15 cellular contexts compared by ENCODE assay signal in genomic region chr4:33134366-33134765, GRCh38.
DNase-seq lines count a peak whose midpoint lies in the region; ATAC-seq and TF ChIP-seq lines count a peak whose summit lies in the region.
"Had no signal": no experiment of that assay in that cellular context is flagged by ENCODE, and none has a peak within 500 bp of the region (broad histone marks: within the 10 kb centered on the region; RNA-seq: fewer than 3 reads in every experiment).

No MANE protein-coding gene starts in this region.

- no peak overlapping the region for H2AFZ ChIP-seq in SK-N-SH (ENCODE audit: low read depth)
- H2AFZ ChIP-seq: GM23248 had no signal

- DNase-seq in SK-N-SH = no peak
- DNase-seq in RKO (ENCODE audit: low spot score) = peak; percentile 2
- peak; percentile 36 to 66 for DNase-seq in foreskin keratinocyte
- peak; percentile 13 for DNase-seq in retinal pigment epithelial cell (ENCODE audit: low read depth)
- DNase-seq in transverse colon = no peak
- no peak for DNase-seq in NCI-H128 (lab: John Stamatoyannopoulos, UW; ENCODE audit: unreplicated experiment)
- DNase-seq in NCI-H1436 treated with DMSO at 0.1 percent for 48 hours (lab: John Stamatoyannopoulos, UW) = no peak
- DNase-seq: ACHN; C1 segment of cervical spinal cord; Calu3; CD4-positive, alpha-beta T cell; DMS 273 treated with DMSO at 0.1 percent for 48 hours; GM23248 had no signal

- H3K27me3 ChIP-seq in SK-N-SH (ENCODE audit: insufficient read depth) (no peaks in the 10 kb centered on the region), foreskin keratinocyte (no peaks in the 10 kb centered on the region), transverse colon (no peaks in the 10 kb centered on the region)

- no peaks in the 10 kb centered on the region for H4K20me1 ChIP-seq in SK-N-SH (ENCODE audit: insufficient read depth)

- WGBS in SK-N-SH (ENCODE audit: low lambda C conversion rate) = 11% methylated on average over 1 of the region's 1 CpG
- WGBS in transverse colon (ENCODE audit: low coverage in 1 of 2), 2 donors = 40 to 76% methylated on average over 1 of the region's 1 CpG

- no peak for TF ChIP-seq RAD21 in SK-N-SH (IDR thresholded peaks at IDR 0.05; ENCODE audit: low read length)

- H3K27ac ChIP-seq in SK-N-SH (ENCODE audit: low read depth in 2 of 2, low read length in 1 of 2) (no peak overlapping the region), foreskin keratinocyte (no peak overlapping the region), transverse colon (no peak overlapping the region)
- H3K27ac ChIP-seq: GM23248, HL-60 had no signal

- TF ChIP-seq EP300 in SK-N-SH (IDR thresholded peaks at IDR 0.05; ENCODE audit: borderline replicate concordance in 1 of 2, low read depth in 1 of 2, low read length in 1 of 2) = no peak
- TF ChIP-seq EP300 in transverse colon (IDR thresholded peaks at IDR 0.05; ENCODE audit: low read depth) = no peak

- no peak overlapping the region for H3K4me2 ChIP-seq in SK-N-SH

- no peak for TF ChIP-seq POLR2A in transverse colon (IDR thresholded peaks at IDR 0.05)

- TF ChIP-seq CTCF in SK-N-SH (IDR thresholded peaks at IDR 0.05) (no peak), foreskin keratinocyte (conservative IDR thresholded peaks at IDR 0.05) (no peak), retinal pigment epithelial cell (conservative IDR thresholded peaks at IDR 0.05; ENCODE audit: low read depth, low read length) (no peak), transverse colon (IDR thresholded peaks at IDR 0.05) (no peak)

- H3F3A ChIP-seq in SK-N-SH (replicated peaks; ENCODE audit: insufficient read depth) = no peaks in the 10 kb centered on the region

- in situ Hi-C loops in transverse colon (cut with MboI; ENCODE audit: low pct_ligation_motif_present in 1 of 4, low pct_unique_long_range_greater_than_20kb in 1 of 4, low sequenced_read_pairs in 3 of 4) = no loop called here

- H3K4me3 ChIP-seq in SK-N-SH (ENCODE audit: low read depth in 2 of 2, low read length in 1 of 2) = no peak overlapping the region
- no peak overlapping the region for H3K4me3 ChIP-seq in retinal pigment epithelial cell (ENCODE audit: low read length)
- no peak overlapping the region for H3K4me3 ChIP-seq in transverse colon
- H3K4me3 ChIP-seq: GM23248 had no signal

- no peaks in the 10 kb centered on the region for H3K79me2 ChIP-seq in SK-N-SH (ENCODE audit: insufficient read depth)

- intact Hi-C loops in transverse colon (cut with DNase I; ENCODE audit: low total_unique reads) = no loop called here

- H3K36me3 ChIP-seq in SK-N-SH (replicated peaks in 1 of 2; ENCODE audit: control insufficient read depth in 1 of 2, insufficient read depth in 2 of 2, low read length in 1 of 2) = no peaks in the 10 kb centered on the region
- no peaks in the 10 kb centered on the region for H3K36me3 ChIP-seq in transverse colon

- no peak overlapping the region for H3K9ac ChIP-seq in SK-N-SH
- H3K9ac ChIP-seq: GM23248 had no signal

- H3K4me1 ChIP-seq in SK-N-SH (ENCODE audit: control insufficient read depth in 1 of 2, insufficient read depth in 2 of 2, low read depth in 1 of 2, low read length in 1 of 2) (no peaks in the 10 kb centered on the region), foreskin keratinocyte (no peaks in the 10 kb centered on the region), transverse colon (no peaks in the 10 kb centered on the region)

- ATAC-seq in SK-N-SH treated with all-trans-retinoic acid at 6 μM for 48 hours (peak; percentile 22; the same call in 1 of the 3 replicates), foreskin keratinocyte (no peak)

- POLR2A ChIA-PET in SK-N-SH (lab: Yijun Ruan, JAX) = no interaction called here

- H3K9me3 ChIP-seq in SK-N-SH (no peaks in the 10 kb centered on the region), transverse colon (no peaks in the 10 kb centered on the region)

- H3K9me2 ChIP-seq in SK-N-SH = no peaks in the 10 kb centered on the region

- CTCF ChIA-PET in SK-N-SH (lab: Yijun Ruan, JAX) = no interaction called here

TF ChIP-seq in SK-N-SH treated with all-trans-retinoic acid at 6 μM for 48 hours, 23 proteins besides CTCF, POLR2A, EP300 and RAD21 (continues in another document):
- TF ChIP-seq OSR1 (CRISPR knock-in tag; IDR thresholded peaks at IDR 0.05) (no peak), ZNF8 (CRISPR knock-in tag; IDR thresholded peaks at IDR 0.05) (no peak), GLIS3 (CRISPR knock-in tag; IDR thresholded peaks at IDR 0.05) (no peak), TCF4 (CRISPR knock-in tag; IDR thresholded peaks at IDR 0.05; ENCODE audit: borderline replicate concordance) (no peak), ZFP30 (CRISPR knock-in tag; IDR thresholded peaks at IDR 0.05) (no peak), SNAI2 (CRISPR knock-in tag; IDR thresholded peaks at IDR 0.05) (no peak), ZNF565 (CRISPR knock-in tag; conservative IDR thresholded peaks at IDR 0.05; ENCODE audit: low read depth) (no peak), RARB (CRISPR knock-in tag; IDR thresholded peaks at IDR 0.05) (no peak), BACH2 (CRISPR knock-in tag; IDR thresholded peaks at IDR 0.05; ENCODE audit: borderline replicate concordance) (no peak), CSDC2 (CRISPR knock-in tag; IDR thresholded peaks at IDR 0.05) (no peak), PPARA (CRISPR knock-in tag; IDR thresholded peaks at IDR 0.05; ENCODE audit: borderline replicate concordance) (no peak)
- TF ChIP-seq, protein P1, sequence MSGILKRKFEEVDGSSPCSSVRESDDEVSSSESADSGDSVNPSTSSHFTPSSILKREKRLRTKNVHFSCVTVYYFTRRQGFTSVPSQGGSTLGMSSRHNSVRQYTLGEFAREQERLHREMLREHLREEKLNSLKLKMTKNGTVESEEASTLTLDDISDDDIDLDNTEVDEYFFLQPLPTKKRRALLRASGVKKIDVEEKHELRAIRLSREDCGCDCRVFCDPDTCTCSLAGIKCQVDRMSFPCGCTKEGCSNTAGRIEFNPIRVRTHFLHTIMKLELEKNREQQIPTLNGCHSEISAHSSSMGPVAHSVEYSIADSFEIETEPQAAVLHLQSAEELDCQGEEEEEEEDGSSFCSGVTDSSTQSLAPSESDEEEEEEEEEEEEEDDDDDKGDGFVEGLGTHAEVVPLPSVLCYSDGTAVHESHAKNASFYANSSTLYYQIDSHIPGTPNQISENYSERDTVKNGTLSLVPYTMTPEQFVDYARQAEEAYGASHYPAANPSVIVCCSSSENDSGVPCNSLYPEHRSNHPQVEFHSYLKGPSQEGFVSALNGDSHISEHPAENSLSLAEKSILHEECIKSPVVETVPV (CRISPR knock-in tag; IDR thresholded peaks at IDR 0.05) = no peak

TF ChIP-seq in SK-N-SH, 30 proteins besides CTCF, POLR2A, EP300 and RAD21:
- TF ChIP-seq SMC3 (IDR thresholded peaks at IDR 0.05; ENCODE audit: low read depth, low read length) (no peak), POLR2AphosphoS5 (IDR thresholded peaks at IDR 0.05; ENCODE audit: low read depth, low read length) (no peak), ELF1 (IDR thresholded peaks at IDR 0.05) (no peak), GABPA (IDR thresholded peaks at IDR 0.05; ENCODE audit: low read depth) (no peak), NFIC (IDR thresholded peaks at IDR 0.05; ENCODE audit: borderline replicate concordance) (no peak), FOSL2 (IDR thresholded peaks at IDR 0.05; ENCODE audit: borderline replicate concordance, low read depth) (no peak), NRF1 (IDR thresholded peaks at IDR 0.05; ENCODE audit: low read depth, low read length) (no peak), RXRA (IDR thresholded peaks at IDR 0.05; ENCODE audit: borderline replicate concordance, low read depth) (no peak), TCF12 (IDR thresholded peaks at IDR 0.05) (no peak)
- TF ChIP-seq, protein P2, sequence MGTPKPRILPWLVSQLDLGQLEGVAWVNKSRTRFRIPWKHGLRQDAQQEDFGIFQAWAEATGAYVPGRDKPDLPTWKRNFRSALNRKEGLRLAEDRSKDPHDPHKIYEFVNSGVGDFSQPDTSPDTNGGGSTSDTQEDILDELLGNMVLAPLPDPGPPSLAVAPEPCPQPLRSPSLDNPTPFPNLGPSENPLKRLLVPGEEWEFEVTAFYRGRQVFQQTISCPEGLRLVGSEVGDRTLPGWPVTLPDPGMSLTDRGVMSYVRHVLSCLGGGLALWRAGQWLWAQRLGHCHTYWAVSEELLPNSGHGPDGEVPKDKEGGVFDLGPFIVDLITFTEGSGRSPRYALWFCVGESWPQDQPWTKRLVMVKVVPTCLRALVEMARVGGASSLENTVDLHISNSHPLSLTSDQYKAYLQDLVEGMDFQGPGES (IDR thresholded peaks at IDR 0.05; ENCODE audit: low read depth, low read length) = no peak
- TF ChIP-seq, protein P3, sequence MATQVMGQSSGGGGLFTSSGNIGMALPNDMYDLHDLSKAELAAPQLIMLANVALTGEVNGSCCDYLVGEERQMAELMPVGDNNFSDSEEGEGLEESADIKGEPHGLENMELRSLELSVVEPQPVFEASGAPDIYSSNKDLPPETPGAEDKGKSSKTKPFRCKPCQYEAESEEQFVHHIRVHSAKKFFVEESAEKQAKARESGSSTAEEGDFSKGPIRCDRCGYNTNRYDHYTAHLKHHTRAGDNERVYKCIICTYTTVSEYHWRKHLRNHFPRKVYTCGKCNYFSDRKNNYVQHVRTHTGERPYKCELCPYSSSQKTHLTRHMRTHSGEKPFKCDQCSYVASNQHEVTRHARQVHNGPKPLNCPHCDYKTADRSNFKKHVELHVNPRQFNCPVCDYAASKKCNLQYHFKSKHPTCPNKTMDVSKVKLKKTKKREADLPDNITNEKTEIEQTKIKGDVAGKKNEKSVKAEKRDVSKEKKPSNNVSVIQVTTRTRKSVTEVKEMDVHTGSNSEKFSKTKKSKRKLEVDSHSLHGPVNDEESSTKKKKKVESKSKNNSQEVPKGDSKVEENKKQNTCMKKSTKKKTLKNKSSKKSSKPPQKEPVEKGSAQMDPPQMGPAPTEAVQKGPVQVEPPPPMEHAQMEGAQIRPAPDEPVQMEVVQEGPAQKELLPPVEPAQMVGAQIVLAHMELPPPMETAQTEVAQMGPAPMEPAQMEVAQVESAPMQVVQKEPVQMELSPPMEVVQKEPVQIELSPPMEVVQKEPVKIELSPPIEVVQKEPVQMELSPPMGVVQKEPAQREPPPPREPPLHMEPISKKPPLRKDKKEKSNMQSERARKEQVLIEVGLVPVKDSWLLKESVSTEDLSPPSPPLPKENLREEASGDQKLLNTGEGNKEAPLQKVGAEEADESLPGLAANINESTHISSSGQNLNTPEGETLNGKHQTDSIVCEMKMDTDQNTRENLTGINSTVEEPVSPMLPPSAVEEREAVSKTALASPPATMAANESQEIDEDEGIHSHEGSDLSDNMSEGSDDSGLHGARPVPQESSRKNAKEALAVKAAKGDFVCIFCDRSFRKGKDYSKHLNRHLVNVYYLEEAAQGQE (IDR thresholded peaks at IDR 0.05; ENCODE audit: low read depth, low read length) = no peak
- TF ChIP-seq, protein P4, sequence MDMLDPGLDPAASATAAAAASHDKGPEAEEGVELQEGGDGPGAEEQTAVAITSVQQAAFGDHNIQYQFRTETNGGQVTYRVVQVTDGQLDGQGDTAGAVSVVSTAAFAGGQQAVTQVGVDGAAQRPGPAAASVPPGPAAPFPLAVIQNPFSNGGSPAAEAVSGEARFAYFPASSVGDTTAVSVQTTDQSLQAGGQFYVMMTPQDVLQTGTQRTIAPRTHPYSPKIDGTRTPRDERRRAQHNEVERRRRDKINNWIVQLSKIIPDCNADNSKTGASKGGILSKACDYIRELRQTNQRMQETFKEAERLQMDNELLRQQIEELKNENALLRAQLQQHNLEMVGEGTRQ (IDR thresholded peaks at IDR 0.05; ENCODE audit: borderline replicate concordance, low read depth, low read length) = no peak

Comparison
In these comparisons a context has a peak if more than half of its experiments do, and no peak if none do; other contexts are left out.
1. DNase-seq: peak in RKO (single experiment), foreskin keratinocyte (2 of 2) and retinal pigment epithelial cell (single experiment); none in SK-N-SH (single experiment), transverse colon (single experiment), NCI-H128 (single experiment) and NCI-H1436 treated with DMSO at 0.1 percent for 48 hours (single experiment).